8 cellular contexts compared by ENCODE assay signal in genomic region chr12:108690799-108691153, GRCh38. TPM values are rescaled to one million over a fixed set of nuclear protein-coding genes. Genes with fewer than 3 reads are reported as not detected.
DNase-seq lines count a peak whose midpoint lies in the region; ATAC-seq, FAIRE-seq and TF ChIP-seq lines count a peak whose summit lies in the region.

No MANE protein-coding gene starts in this region.

- peaks cover 37% of the 10 kb centered on the region; the same call in 1 of the 2 replicates for H3K79me2 ChIP-seq in OCI-LY7 (ENCODE audit: insufficient read depth, low read depth, low read length)
- peaks cover 79% of the 10 kb centered on the region for H3K79me2 ChIP-seq in endothelial cell of umbilical vein (ENCODE audit: control insufficient read depth, insufficient read depth, low read length)

- no TSS peak for BruUV-seq in OCI-LY7 (replicated peaks; lab: Mats Ljungman, UMichigan)
- no TSS peak for BruUV-seq in endothelial cell of umbilical vein (replicated peaks; lab: Mats Ljungman, UMichigan)

- H3K4me3 ChIP-seq in GM08714 (ENCODE audit: low read length) (peak overlapping the region; percentile 34; the same call in 1 of the 2 replicates), OCI-LY7 (ENCODE audit: low read depth, low read length, poor library complexity, severe bottlenecking) (peak overlapping the region; percentile 39), endothelial cell of umbilical vein (replicated peaks in 1 of 3; ENCODE audit: insufficient read depth in 1 of 3, low read depth in 1 of 3, low read length in 3 of 3) (no peak overlapping the region), rectal smooth muscle tissue (ENCODE audit: low read length) (peak overlapping the region; percentile 35)

- no peaks in the 10 kb centered on the region for H3K27me3 ChIP-seq in endothelial cell of umbilical vein (ENCODE audit: control insufficient read depth in 2 of 2, insufficient read depth in 2 of 2, low read length in 2 of 2)
- no peaks in the 10 kb centered on the region for H3K27me3 ChIP-seq in rectal smooth muscle tissue (ENCODE audit: control insufficient read depth, insufficient read depth, low read length)

- H3K9me3 ChIP-seq in OCI-LY7 (ENCODE audit: low read length) = no peaks in the 10 kb centered on the region
- no peaks in the 10 kb centered on the region for H3K9me3 ChIP-seq in endothelial cell of umbilical vein (replicated peaks; ENCODE audit: control insufficient read depth, insufficient read depth, low read length)

- H4K20me1 ChIP-seq in OCI-LY7 (ENCODE audit: insufficient read depth, low read length) (no peaks in the 10 kb centered on the region), endothelial cell of umbilical vein (replicated peaks; ENCODE audit: control insufficient read depth, extremely low read depth, insufficient read depth, low read length) (no peaks in the 10 kb centered on the region)

- peak overlapping the region; percentile 73 for H3K4me2 ChIP-seq in OCI-LY7 (ENCODE audit: low read length)
- peak overlapping the region; percentile 41 for H3K4me2 ChIP-seq in endothelial cell of umbilical vein (ENCODE audit: insufficient read depth, low read length)

- CTCF ChIA-PET in OCI-LY7 (lab: Charles Lee; ENCODE audit: unreplicated experiment) = interaction anchor here (0.9 to 1.7 kb wide), 5 partner anchors 12 to 26 kb away, joined by 3 to 11 read pairs (median 4); no protein-coding TSS in a partner anchor
- CTCF ChIA-PET in endothelial cell of umbilical vein (lab: Charles Lee) = interaction anchor here (0.7 to 5.7 kb wide), 13 partner anchors 9 to 421 kb away, joined by 3 to 59 read pairs (median 4); no protein-coding TSS in a partner anchor

- H3K9ac ChIP-seq in endothelial cell of umbilical vein (replicated peaks; ENCODE audit: extremely low read depth, insufficient read depth, low read length) (peak overlapping the region; percentile 80), rectal smooth muscle tissue (ENCODE audit: low read length) (no peak overlapping the region)

- H2AFZ ChIP-seq in OCI-LY7 (ENCODE audit: low read length) = no peak overlapping the region; the same call in 1 of the 2 replicates
- no peak overlapping the region for H2AFZ ChIP-seq in endothelial cell of umbilical vein (ENCODE audit: low read depth, low read length)

- no peak for TF ChIP-seq CTCF in OCI-LY7 (conservative IDR thresholded peaks at IDR 0.05; ENCODE audit: low read length)
- no peak for TF ChIP-seq CTCF in endothelial cell of umbilical vein (IDR thresholded peaks at IDR 0.05; ENCODE audit: extremely low read depth in 1 of 2, insufficient read depth in 1 of 2, low read depth in 1 of 2, low read length in 2 of 2)

- no peak for TF ChIP-seq POLR2A in endothelial cell of umbilical vein (IDR thresholded peaks at IDR 0.05; ENCODE audit: low read depth, low read length)

- DNase-seq in OCI-LY7 (ENCODE audit: low spot score) (no peak), endothelial cell of umbilical vein (ENCODE audit: low read depth, low spot score) (no peak), NCI-H82 (lab: John Stamatoyannopoulos, UW) (no peak), NCI-H1436 treated with DMSO at 0.1 percent for 48 hours (lab: John Stamatoyannopoulos, UW) (no peak)
- DNase-seq in effector CD4-positive, alpha-beta T cell = no peak

- H3K4me1 ChIP-seq in OCI-LY7 (ENCODE audit: insufficient read depth, low read length, poor library complexity, severe bottlenecking) (peaks cover 38% of the 10 kb centered on the region), endothelial cell of umbilical vein (ENCODE audit: control insufficient read depth, extremely low read depth, insufficient read depth, low read length) (peaks cover 55% of the 10 kb centered on the region), rectal smooth muscle tissue (ENCODE audit: control insufficient read depth, insufficient read depth, low read length) (peaks cover 66% of the 10 kb centered on the region)

- H3K9me1 ChIP-seq in endothelial cell of umbilical vein (replicated peaks; ENCODE audit: control insufficient read depth, extremely low read depth, insufficient read depth, low read length) = no peaks in the 10 kb centered on the region

- POLR2A ChIA-PET in OCI-LY7 (lab: Charles Lee) (interaction anchor here (0.7 to 2.7 kb wide), 11 partner anchors 9 to 150 kb away, joined by 3 to 12 read pairs (median 4); no protein-coding TSS in a partner anchor), endothelial cell of umbilical vein (lab: Charles Lee) (interaction anchor here (0.6 to 2.6 kb wide), 6 partner anchors 9 to 136 kb away, joined by 3 to 9 read pairs (median 8); partner anchors contain the start of gene ISCU)

- no peak for FAIRE-seq in endothelial cell of umbilical vein (lab: Jason Lieb, UNC)

- intact Hi-C loops in OCI-LY7 (cut with micrococcal nuclease; ENCODE audit: unreplicated experiment) = loop anchor here (2.0 kb wide), 1 partner anchor 22 kb away; no protein-coding TSS in a partner anchor
- intact Hi-C loops in endothelial cell of umbilical vein (cut with micrococcal nuclease) = loop anchor here (1.0 to 2.0 kb wide), 8 partner anchors 26 to 164 kb away; partner anchors contain the start of genes CORO1C and ISCU

- no peak for ATAC-seq in GM19397 (IDR thresholded peaks at IDR 0.05; ENCODE audit: unreplicated experiment)

- dilution Hi-C loops in endothelial cell of umbilical vein (cut with MboI; ENCODE audit: extremely low pct_ligation_motif_present, low sequenced_read_pairs) = no loop called here

- H3K27ac ChIP-seq in OCI-LY7 (ENCODE audit: low read depth, low read length, poor library complexity, severe bottlenecking) (no peak overlapping the region), endothelial cell of umbilical vein (ENCODE audit: insufficient read depth, low read depth, low read length) (peak overlapping the region; percentile 89), rectal smooth muscle tissue (ENCODE audit: low read depth, low read length) (peak overlapping the region; percentile 98)

- no peaks in the 10 kb centered on the region for H3K9me2 ChIP-seq in OCI-LY7 (ENCODE audit: insufficient read depth, low read length)

- peaks cover 30% of the 10 kb centered on the region for H3K36me3 ChIP-seq in OCI-LY7 (ENCODE audit: insufficient read depth, low read length)
- peaks cover 0 to 3% of the 10 kb centered on the region in 2 experiments for H3K36me3 ChIP-seq in endothelial cell of umbilical vein (ENCODE audit: control insufficient read depth in 2 of 2, extremely low read depth in 1 of 2, insufficient read depth in 2 of 2, low read length in 2 of 2)
- no peaks in the 10 kb centered on the region for H3K36me3 ChIP-seq in rectal smooth muscle tissue (ENCODE audit: control insufficient read depth, insufficient read depth, low read length)

TF ChIP-seq in endothelial cell of umbilical vein, 7 proteins besides CTCF, POLR2A, EP300 and RAD21:
- TF ChIP-seq JUN (IDR thresholded peaks at IDR 0.05; ENCODE audit: borderline replicate concordance, insufficient read depth, insufficient read length, low read depth) (no peak), MAX (IDR thresholded peaks at IDR 0.05; ENCODE audit: insufficient read depth, insufficient read length) (no peak), POLR2AphosphoS5 (IDR thresholded peaks at IDR 0.05; ENCODE audit: insufficient read depth, low read depth, low read length) (no peak), FOS (IDR thresholded peaks at IDR 0.05; ENCODE audit: borderline replicate concordance, insufficient read depth, low read length) (no peak), MYC (IDR thresholded peaks at IDR 0.05; ENCODE audit: low read depth, low read length) (no peak), EZH2 (IDR thresholded peaks at IDR 0.05; ENCODE audit: borderline replicate concordance, low read depth, low read length, severe bottlenecking) (no peak), GATA2 (IDR thresholded peaks at IDR 0.05; ENCODE audit: insufficient read depth, insufficient read length, low read depth, low read length) (no peak)

RNA-seq across cellular contexts. Expression of gene CORO1C, which starts 40.5 kb away (rescaled TPM):
- total RNA-seq in OCI-LY7 (2014; rRNA removed; shearing (Covaris generic)) = 74.7 and 76.3 TPM in 2 replicates
- total RNA-seq in OCI-LY7 (2022) = 127 and 148 TPM in 2 replicates
- total RNA-seq in endothelial cell of umbilical vein = 212 and 240 TPM in 2 replicates
- 143 and 150 TPM in 2 replicates for polyA plus RNA-seq in endothelial cell of umbilical vein
- 131 and 149 TPM in 2 replicates for polyA plus RNA-seq in endothelial cell of umbilical vein (2011; cell fraction: cytosol; rRNA removed)
- polyA plus RNA-seq in endothelial cell of umbilical vein (2011; cell fraction: nucleus; rRNA removed) = 163 and 178 TPM in 2 replicates
- polyA plus RNA-seq in endothelial cell of umbilical vein (2012) = 145 and 176 TPM in 2 replicates
- polyA minus RNA-seq in endothelial cell of umbilical vein = 782 and 791 TPM in 2 replicates
- 102 TPM for polyA minus RNA-seq in endothelial cell of umbilical vein (2011; cell fraction: cytosol; rRNA and poly(A)+ RNA removed)
- 208 and 281 TPM in 2 replicates for polyA minus RNA-seq in endothelial cell of umbilical vein (2011; cell fraction: nucleus; rRNA and poly(A)+ RNA removed)

RNA-seq across cellular contexts. Expression of gene SELPLG, which starts 57.1 kb away (rescaled TPM):
- 16.9 and 20.0 TPM in 2 replicates for total RNA-seq in OCI-LY7 (2014; rRNA removed; shearing (Covaris generic))
- 21.0 and 25.3 TPM in 2 replicates for total RNA-seq in OCI-LY7 (2022)
- total RNA-seq in endothelial cell of umbilical vein = 0.62 and 1.2 TPM in 2 replicates
- 1.0 and 1.8 TPM in 2 replicates for polyA plus RNA-seq in endothelial cell of umbilical vein
- 0.52 and 0.71 TPM in 2 replicates for polyA plus RNA-seq in endothelial cell of umbilical vein (2011; cell fraction: cytosol; rRNA removed)
- 1.0 and 1.6 TPM in 2 replicates for polyA plus RNA-seq in endothelial cell of umbilical vein (2011; cell fraction: nucleus; rRNA removed)
- 0.29 and 0.68 TPM in 2 replicates for polyA plus RNA-seq in endothelial cell of umbilical vein (2012)
- polyA minus RNA-seq in endothelial cell of umbilical vein = 0.34 and 0.62 TPM in 2 replicates
- polyA minus RNA-seq in endothelial cell of umbilical vein (2011; cell fraction: cytosol; rRNA and poly(A)+ RNA removed) = 1.1 TPM
- polyA minus RNA-seq in endothelial cell of umbilical vein (2011; cell fraction: nucleus; rRNA and poly(A)+ RNA removed) = 0.53 and 0.91 TPM in 2 replicates

Comparison
In these comparisons a context has a peak if more than half of its experiments do, and no peak if none do; other contexts are left out.
1. H3K4me3 ChIP-seq: peak in GM08714 (single experiment), OCI-LY7 (single experiment) and rectal smooth muscle tissue (single experiment); none in endothelial cell of umbilical vein (0 of 3).